ENCODE assay signal across 1 cellular context in the genomic region with DNA sequence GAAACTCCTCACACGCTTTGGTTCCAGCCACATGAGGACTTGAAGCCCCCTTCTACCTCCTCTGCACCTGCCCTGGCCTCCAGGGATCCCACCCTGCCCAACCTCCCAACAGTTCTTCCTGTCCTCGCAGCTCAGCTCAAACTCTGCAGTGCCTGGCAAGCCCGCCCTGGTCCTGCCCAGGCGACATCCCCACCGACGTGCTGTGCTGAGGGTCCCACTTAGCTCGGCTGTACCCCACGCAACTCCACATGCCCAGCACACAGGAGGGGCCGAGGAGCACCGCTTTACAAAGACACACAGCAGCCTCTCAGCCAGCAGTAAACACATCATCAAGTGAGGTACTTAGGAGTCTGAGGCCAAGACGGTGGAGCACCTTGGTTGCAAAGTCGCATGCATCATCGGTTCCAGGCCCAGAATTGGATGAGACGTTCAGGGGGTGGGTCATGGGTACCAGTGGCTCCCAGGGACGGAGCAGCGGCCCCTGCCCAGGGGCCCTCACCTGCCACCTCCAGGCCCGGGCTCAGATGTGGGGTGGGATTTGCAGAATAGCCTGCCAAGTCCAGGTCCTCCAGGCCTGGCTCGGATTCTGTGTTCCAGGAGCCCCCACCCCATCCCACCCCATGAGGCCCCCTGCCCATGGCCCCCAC.
TF ChIP-seq lines count a peak whose summit lies in the region.

No MANE protein-coding gene starts in this region.

TF ChIP-seq in H1, 55 proteins besides CTCF, POLR2A, EP300 and RAD21:
- TF ChIP-seq TCF12 (IDR thresholded peaks at IDR 0.05; ENCODE audit: low read depth, low read length) (no peak), SP4 (IDR thresholded peaks at IDR 0.05; ENCODE audit: low read length) (no peak), SUZ12 (IDR thresholded peaks at IDR 0.05; ENCODE audit: low read length) (no peak), SAP30 (IDR thresholded peaks at IDR 0.05; ENCODE audit: insufficient read depth, insufficient replicate concordance, low read length) (no peak), SP1 (IDR thresholded peaks at IDR 0.05; ENCODE audit: low read depth, low read length) (no peak), CHD7 (IDR thresholded peaks at IDR 0.05; ENCODE audit: insufficient replicate concordance, low read length) (no peak), HDAC2 (IDR thresholded peaks at IDR 0.05; ENCODE audit: borderline replicate concordance in 1 of 2, low read depth in 2 of 2, low read length in 2 of 2) (no peak), BRCA1 (IDR thresholded peaks at IDR 0.05; ENCODE audit: low read depth, low read length) (no peak), CBX5 (IDR thresholded peaks at IDR 0.05; ENCODE audit: low read depth, low read length) (no peak)
- TF ChIP-seq, protein P1, sequence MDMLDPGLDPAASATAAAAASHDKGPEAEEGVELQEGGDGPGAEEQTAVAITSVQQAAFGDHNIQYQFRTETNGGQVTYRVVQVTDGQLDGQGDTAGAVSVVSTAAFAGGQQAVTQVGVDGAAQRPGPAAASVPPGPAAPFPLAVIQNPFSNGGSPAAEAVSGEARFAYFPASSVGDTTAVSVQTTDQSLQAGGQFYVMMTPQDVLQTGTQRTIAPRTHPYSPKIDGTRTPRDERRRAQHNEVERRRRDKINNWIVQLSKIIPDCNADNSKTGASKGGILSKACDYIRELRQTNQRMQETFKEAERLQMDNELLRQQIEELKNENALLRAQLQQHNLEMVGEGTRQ (IDR thresholded peaks at IDR 0.05; ENCODE audit: low read length): no peak
- TF ChIP-seq, protein P2, sequence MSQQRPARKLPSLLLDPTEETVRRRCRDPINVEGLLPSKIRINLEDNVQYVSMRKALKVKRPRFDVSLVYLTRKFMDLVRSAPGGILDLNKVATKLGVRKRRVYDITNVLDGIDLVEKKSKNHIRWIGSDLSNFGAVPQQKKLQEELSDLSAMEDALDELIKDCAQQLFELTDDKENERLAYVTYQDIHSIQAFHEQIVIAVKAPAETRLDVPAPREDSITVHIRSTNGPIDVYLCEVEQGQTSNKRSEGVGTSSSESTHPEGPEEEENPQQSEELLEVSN (IDR thresholded peaks at IDR 0.05): no peak
